ENCODE assay signal across 1 cellular context in the genomic region with DNA sequence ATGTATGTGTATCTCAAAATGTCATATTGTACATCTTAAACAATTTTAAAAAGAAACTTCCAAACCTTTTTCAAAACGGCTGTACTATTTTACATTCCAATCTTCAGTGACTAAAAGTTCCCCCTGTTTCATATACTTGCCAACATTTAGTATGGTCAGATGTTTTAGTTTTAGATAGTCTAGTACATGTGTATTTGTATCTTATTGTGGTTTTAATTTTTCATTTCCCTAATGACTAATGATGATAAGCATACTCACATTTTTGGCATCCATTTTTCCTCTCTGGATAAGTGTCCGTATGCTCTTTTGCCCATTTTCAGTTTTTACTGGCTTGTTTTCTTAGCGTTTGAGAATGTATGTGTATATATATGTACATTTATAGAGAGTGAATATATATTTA.
TF ChIP-seq lines count a peak whose summit lies in the region.

No MANE protein-coding gene starts in this region.

TF ChIP-seq in endothelial cell of umbilical vein, 7 proteins besides CTCF, POLR2A, EP300 and RAD21:
- TF ChIP-seq FOS (IDR thresholded peaks at IDR 0.05; ENCODE audit: borderline replicate concordance, insufficient read depth, low read length) (no peak), MYC (IDR thresholded peaks at IDR 0.05; ENCODE audit: low read depth, low read length) (no peak), GATA2 (IDR thresholded peaks at IDR 0.05; ENCODE audit: insufficient read depth, insufficient read length, low read depth, low read length) (no peak), POLR2AphosphoS5 (IDR thresholded peaks at IDR 0.05; ENCODE audit: insufficient read depth, low read depth, low read length) (no peak), JUN (IDR thresholded peaks at IDR 0.05; ENCODE audit: borderline replicate concordance, insufficient read depth, insufficient read length, low read depth) (no peak), EZH2 (IDR thresholded peaks at IDR 0.05; ENCODE audit: borderline replicate concordance, low read depth, low read length, severe bottlenecking) (no peak)
- TF ChIP-seq, protein P1, sequence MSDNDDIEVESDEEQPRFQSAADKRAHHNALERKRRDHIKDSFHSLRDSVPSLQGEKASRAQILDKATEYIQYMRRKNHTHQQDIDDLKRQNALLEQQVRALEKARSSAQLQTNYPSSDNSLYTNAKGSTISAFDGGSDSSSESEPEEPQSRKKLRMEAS (IDR thresholded peaks at IDR 0.05; ENCODE audit: insufficient read depth, insufficient read length) = no peak
